1 cellular context compared by ENCODE assay signal in genomic region chr12:19129486-19130223, GRCh38.
A peak's percentile ranks its signal among the peaks of the same experiment; 100 is the strongest.
TF ChIP-seq lines count a peak whose summit lies in the region.

Gene PLEKHA5 (plus strand): TSS chr12:19129733. CDS start chr12:19129800, 67 bp downstream.

TF ChIP-seq in HepG2, 621 proteins besides CTCF, POLR2A, EP300 and RAD21 (continued from another document and continues in another):
- TF ChIP-seq, protein P1, sequence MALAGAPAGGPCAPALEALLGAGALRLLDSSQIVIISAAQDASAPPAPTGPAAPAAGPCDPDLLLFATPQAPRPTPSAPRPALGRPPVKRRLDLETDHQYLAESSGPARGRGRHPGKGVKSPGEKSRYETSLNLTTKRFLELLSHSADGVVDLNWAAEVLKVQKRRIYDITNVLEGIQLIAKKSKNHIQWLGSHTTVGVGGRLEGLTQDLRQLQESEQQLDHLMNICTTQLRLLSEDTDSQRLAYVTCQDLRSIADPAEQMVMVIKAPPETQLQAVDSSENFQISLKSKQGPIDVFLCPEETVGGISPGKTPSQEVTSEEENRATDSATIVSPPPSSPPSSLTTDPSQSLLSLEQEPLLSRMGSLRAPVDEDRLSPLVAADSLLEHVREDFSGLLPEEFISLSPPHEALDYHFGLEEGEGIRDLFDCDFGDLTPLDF (CRISPR knock-in tag; IDR thresholded peaks at IDR 0.05), result no peak
- TF ChIP-seq SIN3B (IDR thresholded peaks at IDR 0.05; ENCODE audit: low read length) (no peak), ZNF121 (CRISPR knock-in tag; IDR thresholded peaks at IDR 0.05) (no peak), HOXA7 (CRISPR knock-in tag; IDR thresholded peaks at IDR 0.05) (no peak), ZNF891 (CRISPR knock-in tag; IDR thresholded peaks at IDR 0.05) (no peak), ZNF382 (CRISPR knock-in tag; IDR thresholded peaks at IDR 0.05; ENCODE audit: borderline replicate concordance) (no peak), ZNF460 (CRISPR knock-in tag; IDR thresholded peaks at IDR 0.05; ENCODE audit: borderline replicate concordance) (no peak), ZNF12 (CRISPR knock-in tag; IDR thresholded peaks at IDR 0.05) (no peak), STAG1 (CRISPR knock-in tag; IDR thresholded peaks at IDR 0.05) (peak; percentile 57), ARNTL (CRISPR knock-in tag; IDR thresholded peaks at IDR 0.05) (no peak), MEF2D (CRISPR knock-in tag; IDR thresholded peaks at IDR 0.05) (no peak), SNAPC2 (CRISPR knock-in tag; IDR thresholded peaks at IDR 0.05) (no peak), STAT5B (CRISPR knock-in tag; IDR thresholded peaks at IDR 0.05) (no peak), ELF4 (CRISPR knock-in tag; IDR thresholded peaks at IDR 0.05; ENCODE audit: borderline replicate concordance) (no peak), ARID2 (CRISPR knock-in tag; IDR thresholded peaks at IDR 0.05; ENCODE audit: borderline replicate concordance) (no peak), JUND (CRISPR knock-in tag; IDR thresholded peaks at IDR 0.05) (no peak), ZSCAN30 (CRISPR knock-in tag; IDR thresholded peaks at IDR 0.05) (no peak), ZNF546 (CRISPR knock-in tag; conservative IDR thresholded peaks at IDR 0.05) (no peak), GATAD1 (CRISPR knock-in tag; IDR thresholded peaks at IDR 0.05) (no peak), CCAR2 (optimal IDR thresholded peaks at IDR 0.05; ENCODE audit: low read depth, low read length) (no peak), ZNF782 (CRISPR knock-in tag; IDR thresholded peaks at IDR 0.05; ENCODE audit: borderline replicate concordance) (no peak), PLRG1 (conservative IDR thresholded peaks at IDR 0.05) (no peak), ZSCAN25 (CRISPR knock-in tag; IDR thresholded peaks at IDR 0.05) (peak; percentile 96), HES4 (CRISPR knock-in tag; IDR thresholded peaks at IDR 0.05; ENCODE audit: borderline replicate concordance) (no peak), ZNF773 (CRISPR knock-in tag; IDR thresholded peaks at IDR 0.05; ENCODE audit: borderline replicate concordance) (no peak), PCBP2 (optimal IDR thresholded peaks at IDR 0.05; ENCODE audit: low read depth, low read length, poor library complexity, severe bottlenecking) (no peak), TARDBP (CRISPR knock-in tag; IDR thresholded peaks at IDR 0.05) (no peak), SMARCE1 (IDR thresholded peaks at IDR 0.05; ENCODE audit: borderline replicate concordance) (no peak), ZNF275 (CRISPR knock-in tag; IDR thresholded peaks at IDR 0.05; ENCODE audit: borderline replicate concordance) (no peak), NFE2 (CRISPR knock-in tag; IDR thresholded peaks at IDR 0.05) (no peak), KIAA2018 (CRISPR knock-in tag; IDR thresholded peaks at IDR 0.05; ENCODE audit: borderline replicate concordance) (no peak), ZNF841 (CRISPR knock-in tag; IDR thresholded peaks at IDR 0.05; ENCODE audit: borderline replicate concordance) (no peak), ZSCAN31 (CRISPR knock-in tag; IDR thresholded peaks at IDR 0.05; ENCODE audit: low read depth) (no peak), U2AF1 (optimal IDR thresholded peaks at IDR 0.05; ENCODE audit: low read depth, low read length) (no peak), ZBTB7A (CRISPR knock-in tag; IDR thresholded peaks at IDR 0.05) (0 out of 2 replicates have a peak, but pooled peaks have one; percentile 25), ZNF205 (CRISPR knock-in tag; IDR thresholded peaks at IDR 0.05) (no peak), TP53 (CRISPR knock-in tag; conservative IDR thresholded peaks at IDR 0.05) (no peak), TRIM24 (CRISPR knock-in tag; IDR thresholded peaks at IDR 0.05) (no peak), RXRB (CRISPR knock-in tag; IDR thresholded peaks at IDR 0.05; ENCODE audit: borderline replicate concordance) (no peak), NCOA5 (CRISPR knock-in tag; IDR thresholded peaks at IDR 0.05) (no peak), ZNF563 (CRISPR knock-in tag; IDR thresholded peaks at IDR 0.05) (no peak), TMF1 (CRISPR knock-in tag; IDR thresholded peaks at IDR 0.05; ENCODE audit: low read depth) (no peak), ZNF496 (CRISPR knock-in tag; IDR thresholded peaks at IDR 0.05; ENCODE audit: insufficient replicate concordance) (no peak)
- TF ChIP-seq, protein P2, sequence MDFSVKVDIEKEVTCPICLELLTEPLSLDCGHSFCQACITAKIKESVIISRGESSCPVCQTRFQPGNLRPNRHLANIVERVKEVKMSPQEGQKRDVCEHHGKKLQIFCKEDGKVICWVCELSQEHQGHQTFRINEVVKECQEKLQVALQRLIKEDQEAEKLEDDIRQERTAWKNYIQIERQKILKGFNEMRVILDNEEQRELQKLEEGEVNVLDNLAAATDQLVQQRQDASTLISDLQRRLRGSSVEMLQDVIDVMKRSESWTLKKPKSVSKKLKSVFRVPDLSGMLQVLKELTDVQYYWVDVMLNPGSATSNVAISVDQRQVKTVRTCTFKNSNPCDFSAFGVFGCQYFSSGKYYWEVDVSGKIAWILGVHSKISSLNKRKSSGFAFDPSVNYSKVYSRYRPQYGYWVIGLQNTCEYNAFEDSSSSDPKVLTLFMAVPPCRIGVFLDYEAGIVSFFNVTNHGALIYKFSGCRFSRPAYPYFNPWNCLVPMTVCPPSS (IDR thresholded peaks at IDR 0.05), result no peak
- TF ChIP-seq, protein P3, sequence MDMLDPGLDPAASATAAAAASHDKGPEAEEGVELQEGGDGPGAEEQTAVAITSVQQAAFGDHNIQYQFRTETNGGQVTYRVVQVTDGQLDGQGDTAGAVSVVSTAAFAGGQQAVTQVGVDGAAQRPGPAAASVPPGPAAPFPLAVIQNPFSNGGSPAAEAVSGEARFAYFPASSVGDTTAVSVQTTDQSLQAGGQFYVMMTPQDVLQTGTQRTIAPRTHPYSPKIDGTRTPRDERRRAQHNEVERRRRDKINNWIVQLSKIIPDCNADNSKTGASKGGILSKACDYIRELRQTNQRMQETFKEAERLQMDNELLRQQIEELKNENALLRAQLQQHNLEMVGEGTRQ (IDR thresholded peaks at IDR 0.05; ENCODE audit: low read depth, low read length), result no peak
- TF ChIP-seq, protein P3 (CRISPR knock-in tag; IDR thresholded peaks at IDR 0.05; ENCODE audit: borderline replicate concordance), result no peak
- TF ChIP-seq, protein P4, sequence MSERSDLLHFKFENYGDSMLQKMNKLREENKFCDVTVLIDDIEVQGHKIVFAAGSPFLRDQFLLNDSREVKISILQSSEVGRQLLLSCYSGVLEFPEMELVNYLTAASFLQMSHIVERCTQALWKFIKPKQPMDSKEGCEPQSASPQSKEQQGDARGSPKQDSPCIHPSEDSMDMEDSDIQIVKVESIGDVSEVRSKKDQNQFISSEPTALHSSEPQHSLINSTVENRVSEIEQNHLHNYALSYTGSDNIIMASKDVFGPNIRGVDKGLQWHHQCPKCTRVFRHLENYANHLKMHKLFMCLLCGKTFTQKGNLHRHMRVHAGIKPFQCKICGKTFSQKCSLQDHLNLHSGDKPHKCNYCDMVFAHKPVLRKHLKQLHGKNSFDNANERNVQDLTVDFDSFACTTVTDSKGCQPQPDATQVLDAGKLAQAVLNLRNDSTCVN (CRISPR knock-in tag; IDR thresholded peaks at IDR 0.05; ENCODE audit: borderline replicate concordance), result 0 out of 2 replicates have a peak, but pooled peaks have one; percentile 52
- TF ChIP-seq, protein P5, sequence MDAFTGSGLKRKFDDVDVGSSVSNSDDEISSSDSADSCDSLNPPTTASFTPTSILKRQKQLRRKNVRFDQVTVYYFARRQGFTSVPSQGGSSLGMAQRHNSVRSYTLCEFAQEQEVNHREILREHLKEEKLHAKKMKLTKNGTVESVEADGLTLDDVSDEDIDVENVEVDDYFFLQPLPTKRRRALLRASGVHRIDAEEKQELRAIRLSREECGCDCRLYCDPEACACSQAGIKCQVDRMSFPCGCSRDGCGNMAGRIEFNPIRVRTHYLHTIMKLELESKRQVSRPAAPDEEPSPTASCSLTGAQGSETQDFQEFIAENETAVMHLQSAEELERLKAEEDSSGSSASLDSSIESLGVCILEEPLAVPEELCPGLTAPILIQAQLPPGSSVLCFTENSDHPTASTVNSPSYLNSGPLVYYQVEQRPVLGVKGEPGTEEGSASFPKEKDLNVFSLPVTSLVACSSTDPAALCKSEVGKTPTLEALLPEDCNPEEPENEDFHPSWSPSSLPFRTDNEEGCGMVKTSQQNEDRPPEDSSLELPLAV (CRISPR knock-in tag; conservative IDR thresholded peaks at IDR 0.05; ENCODE audit: low read depth), result no peak
- TF ChIP-seq, protein P6, sequence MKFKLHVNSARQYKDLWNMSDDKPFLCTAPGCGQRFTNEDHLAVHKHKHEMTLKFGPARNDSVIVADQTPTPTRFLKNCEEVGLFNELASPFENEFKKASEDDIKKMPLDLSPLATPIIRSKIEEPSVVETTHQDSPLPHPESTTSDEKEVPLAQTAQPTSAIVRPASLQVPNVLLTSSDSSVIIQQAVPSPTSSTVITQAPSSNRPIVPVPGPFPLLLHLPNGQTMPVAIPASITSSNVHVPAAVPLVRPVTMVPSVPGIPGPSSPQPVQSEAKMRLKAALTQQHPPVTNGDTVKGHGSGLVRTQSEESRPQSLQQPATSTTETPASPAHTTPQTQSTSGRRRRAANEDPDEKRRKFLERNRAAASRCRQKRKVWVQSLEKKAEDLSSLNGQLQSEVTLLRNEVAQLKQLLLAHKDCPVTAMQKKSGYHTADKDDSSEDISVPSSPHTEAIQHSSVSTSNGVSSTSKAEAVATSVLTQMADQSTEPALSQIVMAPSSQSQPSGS (CRISPR knock-in tag; IDR thresholded peaks at IDR 0.05), result no peak
- TF ChIP-seq, protein P7, sequence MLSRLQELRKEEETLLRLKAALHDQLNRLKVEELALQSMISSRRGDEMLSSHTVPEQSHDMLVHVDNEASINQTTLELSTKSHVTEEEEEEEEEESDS (CRISPR knock-in tag; IDR thresholded peaks at IDR 0.05; ENCODE audit: borderline replicate concordance), result no peak
- TF ChIP-seq, protein P8, sequence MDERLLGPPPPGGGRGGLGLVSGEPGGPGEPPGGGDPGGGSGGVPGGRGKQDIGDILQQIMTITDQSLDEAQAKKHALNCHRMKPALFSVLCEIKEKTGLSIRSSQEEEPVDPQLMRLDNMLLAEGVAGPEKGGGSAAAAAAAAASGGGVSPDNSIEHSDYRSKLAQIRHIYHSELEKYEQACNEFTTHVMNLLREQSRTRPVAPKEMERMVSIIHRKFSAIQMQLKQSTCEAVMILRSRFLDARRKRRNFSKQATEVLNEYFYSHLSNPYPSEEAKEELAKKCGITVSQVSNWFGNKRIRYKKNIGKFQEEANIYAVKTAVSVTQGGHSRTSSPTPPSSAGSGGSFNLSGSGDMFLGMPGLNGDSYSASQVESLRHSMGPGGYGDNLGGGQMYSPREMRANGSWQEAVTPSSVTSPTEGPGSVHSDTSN (CRISPR knock-in tag; IDR thresholded peaks at IDR 0.05), result no peak
